In the genomic region with DNA sequence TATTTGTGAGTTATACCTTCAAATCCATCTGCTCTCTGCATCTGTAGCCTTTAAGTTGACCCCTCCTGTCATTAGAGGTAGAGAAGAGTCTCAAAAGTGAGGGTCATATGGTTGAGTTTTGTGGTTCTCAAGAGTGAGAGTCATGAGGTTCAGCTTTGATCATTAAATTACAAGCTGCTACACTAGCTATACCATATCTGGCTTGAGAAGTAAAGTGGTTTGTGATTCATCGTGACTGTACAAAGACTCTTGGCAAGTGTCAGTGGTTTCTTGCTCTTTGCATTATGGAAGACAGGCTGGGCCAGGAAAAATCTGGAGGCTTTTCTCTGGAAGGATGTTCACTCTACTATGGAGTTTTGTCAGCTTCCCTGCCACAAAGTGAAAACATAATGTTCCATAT, we compare ENCODE assay signal across 19 cellular contexts.
DNase-seq lines count a peak whose midpoint lies in the region; FAIRE-seq and TF ChIP-seq lines count a peak whose summit lies in the region.
"Had no signal": no experiment of that assay in that cellular context is flagged by ENCODE, and none has a peak within 500 bp of the region (broad histone marks: within the 10 kb centered on the region; RNA-seq: fewer than 3 reads in every experiment).

No MANE protein-coding gene starts in this region.

- no peak overlapping the region for H3K27ac Mint-ChIP-seq in MCF 10A (ENCODE audit: low read depth, unreplicated experiment)
- H3K27ac Mint-ChIP-seq in astrocyte (ENCODE audit: unreplicated experiment): no peak overlapping the region
- H3K27ac Mint-ChIP-seq: B cell; CD8-positive, alpha-beta T cell; IgD-negative memory B cell had no signal

- TF ChIP-seq CTCF in mammary epithelial cell (conservative IDR thresholded peaks at IDR 0.05 in 1 of 2, IDR thresholded peaks at IDR 0.05 in 1 of 2; ENCODE audit: extremely low read depth in 1 of 2, insufficient read depth in 1 of 2, low read depth in 1 of 2, low read length in 2 of 2) (no peak), MCF 10A (IDR thresholded peaks at IDR 0.05; ENCODE audit: unreplicated experiment) (no peak), astrocyte (IDR thresholded peaks at IDR 0.05; ENCODE audit: insufficient read depth, low read depth, low read length) (no peak)

- intact Hi-C loops in mammary epithelial cell (cut with micrococcal nuclease) (no loop called here), MCF 10A (cut with micrococcal nuclease) (no loop called here)

- POLR2A ChIA-PET in MCF 10A (lab: Yijun Ruan, JAX): no interaction called here

- no peak for FAIRE-seq in RCC 7860 (lab: Jason Lieb, UNC)
- FAIRE-seq in astrocyte (lab: Jason Lieb, UNC): peak; percentile 20
- FAIRE-seq in urothelium cell line (lab: Jason Lieb, UNC): no peak
- FAIRE-seq: GM12878, HTR-8/SVneo had no signal

- in situ Hi-C loops in mammary epithelial cell (cut with MboI; ENCODE audit: low sequenced_read_pairs in 2 of 2): no loop called here

- peak; percentile 1 for DNase-seq in mammary epithelial cell
- DNase-seq in MCF 10A (ENCODE audit: unreplicated experiment): no peak
- DNase-seq in RCC 7860 (ENCODE audit: low spot score): peak; percentile 4
- no peak for DNase-seq in astrocyte (ENCODE audit: low read depth)
- peak; percentile 3 for DNase-seq in urothelium cell line (ENCODE audit: low spot score)
- DNase-seq in RPMI8226: no peak
- no peak for DNase-seq in NCI-H524 treated with DMSO at 0.1 percent for 48 hours (lab: John Stamatoyannopoulos, UW)
- no peak for DNase-seq in activated T-cell treated with anti-CD3 and anti-CD28 coated beads for 4 hours
- DNase-seq: Calu3; CD8-positive, alpha-beta T cell; DMS79 treated with DMSO at 0.1 percent for 48 hours; GM23248; HCEC 1CT had no signal

- H2AFZ ChIP-seq in mammary epithelial cell (ENCODE audit: low read depth, low read length) (no peak overlapping the region), astrocyte (ENCODE audit: low read depth, low read length) (no peak overlapping the region)
- H2AFZ ChIP-seq: GM23248 had no signal

- H3K4me1 Mint-ChIP-seq in MCF 10A (ENCODE audit: insufficient read depth, unreplicated experiment): no peaks in the 10 kb centered on the region
- H3K4me1 Mint-ChIP-seq in astrocyte (ENCODE audit: low read depth, unreplicated experiment): no peaks in the 10 kb centered on the region
- H3K4me1 Mint-ChIP-seq: B cell had no signal

- H3K4me3 Mint-ChIP-seq in MCF 10A (ENCODE audit: unreplicated experiment): no peak overlapping the region
- no peak overlapping the region for H3K4me3 Mint-ChIP-seq in astrocyte (ENCODE audit: unreplicated experiment)
- H3K4me3 Mint-ChIP-seq: B cell; CD8-positive, alpha-beta T cell; IgD-negative memory B cell had no signal

- H3K4me1 ChIP-seq in mammary epithelial cell (ENCODE audit: insufficient read depth, low read length): no peaks in the 10 kb centered on the region
- no peaks in the 10 kb centered on the region for H3K4me1 ChIP-seq in astrocyte (ENCODE audit: insufficient read depth, low read length)
- H3K4me1 ChIP-seq: BLaER1 treated with 17β-estradiol and CSF1 and Interleukin-3, amounts not matched to agents 10 nM and 100 nM had no signal

- H3K27me3 ChIP-seq in mammary epithelial cell (ENCODE audit: insufficient read depth, low read length) (no peaks in the 10 kb centered on the region), astrocyte (ENCODE audit: insufficient read depth, low read length) (no peaks in the 10 kb centered on the region)

- H3K79me2 ChIP-seq in mammary epithelial cell (ENCODE audit: insufficient read depth, low read length): no peaks in the 10 kb centered on the region
- H3K79me2 ChIP-seq in astrocyte (ENCODE audit: insufficient read depth, low read length): no peaks in the 10 kb centered on the region

- H3K27ac ChIP-seq in mammary epithelial cell (ENCODE audit: insufficient read depth, low read depth, low read length) (no peak overlapping the region), astrocyte (ENCODE audit: low read depth, low read length) (no peak overlapping the region)
- H3K27ac ChIP-seq: BLaER1 treated with 17β-estradiol and CSF1 and Interleukin-3, amounts not matched to agents 10 nM and 100 nM; GM23248; HL-60 had no signal

- H4K20me1 ChIP-seq in mammary epithelial cell (ENCODE audit: insufficient read depth, low read length): no peaks in the 10 kb centered on the region
- H4K20me1 ChIP-seq in astrocyte (ENCODE audit: insufficient read depth, low read length): no peaks in the 10 kb centered on the region
- H4K20me1 ChIP-seq: BLaER1 treated with 17β-estradiol and CSF1 and Interleukin-3, amounts not matched to agents 10 nM and 100 nM had no signal

- no peaks in the 10 kb centered on the region for H3K36me3 Mint-ChIP-seq in MCF 10A (ENCODE audit: insufficient read depth, unreplicated experiment)
- H3K36me3 Mint-ChIP-seq in astrocyte (ENCODE audit: low read depth, unreplicated experiment): no peaks in the 10 kb centered on the region
- H3K36me3 Mint-ChIP-seq: IgD-negative memory B cell had no signal

- H3K9ac ChIP-seq in mammary epithelial cell (ENCODE audit: insufficient read depth, low read length) (no peak overlapping the region), astrocyte (ENCODE audit: low read length) (no peak overlapping the region)
- H3K9ac ChIP-seq: BLaER1 treated with 17β-estradiol and CSF1 and Interleukin-3, amounts not matched to agents 10 nM and 100 nM; GM23248 had no signal

- H3K9me3 Mint-ChIP-seq in MCF 10A (ENCODE audit: unreplicated experiment): peaks cover 43% of the 10 kb centered on the region
- peaks cover 8% of the 10 kb centered on the region for H3K9me3 Mint-ChIP-seq in astrocyte (ENCODE audit: unreplicated experiment)

- CTCF ChIA-PET in mammary epithelial cell (lab: Charles Lee; ENCODE audit: low non-redundant PET) (no interaction called here), MCF 10A (lab: Yijun Ruan, JAX) (no interaction called here)

- H3K4me3 ChIP-seq in mammary epithelial cell (replicated peaks in 1 of 3; ENCODE audit: insufficient read depth in 1 of 3, low read depth in 2 of 3, low read length in 3 of 3) (no peak overlapping the region), astrocyte (ENCODE audit: insufficient read depth, low read depth, low read length) (no peak overlapping the region)
- H3K4me3 ChIP-seq: BLaER1 treated with 17β-estradiol and CSF1 and Interleukin-3, amounts not matched to agents 10 nM and 100 nM; GM12878; GM23248 had no signal

- H3K9me3 ChIP-seq in mammary epithelial cell (replicated peaks; ENCODE audit: insufficient read depth, low read length) (peaks cover 29% of the 10 kb centered on the region), astrocyte (ENCODE audit: insufficient read depth, low read depth, low read length) (no peaks in the 10 kb centered on the region)

- H3K4me2 ChIP-seq in mammary epithelial cell (ENCODE audit: insufficient read depth, low read depth, low read length) (no peak overlapping the region), astrocyte (ENCODE audit: low read length) (no peak overlapping the region)
- H3K4me2 ChIP-seq: BLaER1 treated with 17β-estradiol and CSF1 and Interleukin-3, amounts not matched to agents 10 nM and 100 nM had no signal

- dilution Hi-C loops in mammary epithelial cell (cut with HindIII; ENCODE audit: low sequenced_read_pairs): no loop called here

- no peaks in the 10 kb centered on the region for H3K36me3 ChIP-seq in mammary epithelial cell (ENCODE audit: insufficient read depth, low read length)
- H3K36me3 ChIP-seq in astrocyte (ENCODE audit: insufficient read depth, low read length): no peaks in the 10 kb centered on the region
- H3K36me3 ChIP-seq: BLaER1 treated with 17β-estradiol and CSF1 and Interleukin-3, amounts not matched to agents 10 nM and 100 nM had no signal

- H3K27me3 Mint-ChIP-seq in MCF 10A (ENCODE audit: insufficient read depth, unreplicated experiment) (no peaks in the 10 kb centered on the region), astrocyte (ENCODE audit: low read depth, unreplicated experiment) (no peaks in the 10 kb centered on the region)
- H3K27me3 Mint-ChIP-seq: B cell, IgD-negative memory B cell had no signal

- BruUV-seq in mammary epithelial cell (replicated peaks; lab: Mats Ljungman, UMichigan) (no TSS peak), MCF 10A (replicated peaks; lab: Mats Ljungman, UMichigan) (no TSS peak)

- WGBS in mammary epithelial cell (ENCODE audit: low coverage, missing lambda C conversion rate): 89% methylated on average over 1 of the region's 1 CpG

Comparison
In these comparisons a context has a peak if more than half of its experiments do, and no peak if none do; other contexts are left out.
1. DNase-seq: peak in mammary epithelial cell (single experiment), RCC 7860 (single experiment) and urothelium cell line (single experiment); none in MCF 10A (single experiment), astrocyte (single experiment), RPMI8226 (single experiment), NCI-H524 treated with DMSO at 0.1 percent for 48 hours (single experiment) and activated T-cell treated with anti-CD3 and anti-CD28 coated beads for 4 hours (single experiment).